9 cellular contexts compared by ENCODE assay signal in genomic region chr7:134701272-134701671, GRCh38. TPM values are rescaled to one million over a fixed set of nuclear protein-coding genes. Genes with fewer than 3 reads are reported as not detected.
DNase-seq lines count a peak whose midpoint lies in the region; ATAC-seq and TF ChIP-seq lines count a peak whose summit lies in the region.
"Had no signal": no experiment of that assay in that cellular context is flagged by ENCODE, and none has a peak within 500 bp of the region (broad histone marks: within the 10 kb centered on the region; RNA-seq: fewer than 3 reads in every experiment).

No MANE protein-coding gene starts in this region.

- no peaks in the 10 kb centered on the region for H3K4me1 Mint-ChIP-seq in activated T-cell treated with anti-CD3 and anti-CD28 coated beads, Interleukin-2, amount 50 U/mL, for 72 hours (ENCODE audit: low read depth)
- no peaks in the 10 kb centered on the region for H3K4me1 Mint-ChIP-seq in stimulated activated naive B cell treated with anti-CD40 and anti-IgM and Interleukin-4, amounts not matched to agents 10 μg/mL and 1 μg/mL and 100 μg/mL, for 72 hours

- TF ChIP-seq CTCF in epithelial cell of esophagus (IDR thresholded peaks at IDR 0.05; ENCODE audit: insufficient read depth, low read depth, low read length, missing control alignments): peak; percentile 36

- no peaks in the 10 kb centered on the region for H3K27me3 Mint-ChIP-seq in activated T-cell treated with anti-CD3 and anti-CD28 coated beads, Interleukin-2, amount 50 U/mL, for 72 hours (ENCODE audit: low read depth)
- H3K27me3 Mint-ChIP-seq in stimulated activated naive B cell treated with anti-CD40 and anti-IgM and Interleukin-4, amounts not matched to agents 10 μg/mL and 1 μg/mL and 100 μg/mL, for 72 hours: peaks cover 0 to 4% of the 10 kb centered on the region in 2 donors

- no peaks in the 10 kb centered on the region for H3K9me3 Mint-ChIP-seq in activated T-cell treated with anti-CD3 and anti-CD28 coated beads, Interleukin-2, amount 50 U/mL, for 72 hours
- H3K9me3 Mint-ChIP-seq in stimulated activated naive B cell treated with anti-CD40 and anti-IgM and Interleukin-4, amounts not matched to agents 10 μg/mL and 1 μg/mL and 100 μg/mL, for 72 hours: no peaks in the 10 kb centered on the region
- H3K9me3 Mint-ChIP-seq: T-helper 1 cell treated with Interleukin-12 subunit alpha and Interleukin-12 subunit beta and Interleukin-4 antibody, amounts not matched to agents 30 μg/mL and 1 μg/mL, for 36 hours had no signal

- H3K4me3 Mint-ChIP-seq in activated T-cell treated with anti-CD3 and anti-CD28 coated beads, Interleukin-2, amount 50 U/mL, for 72 hours: no peak overlapping the region
- no peak overlapping the region for H3K4me3 Mint-ChIP-seq in stimulated activated naive B cell treated with anti-CD40 and anti-IgM and Interleukin-4, amounts not matched to agents 10 μg/mL and 1 μg/mL and 100 μg/mL, for 72 hours
- H3K4me3 Mint-ChIP-seq: T-helper 1 cell treated with Interleukin-12 subunit alpha and Interleukin-12 subunit beta and Interleukin-4 antibody, amounts not matched to agents 30 μg/mL and 1 μg/mL, for 36 hours had no signal

- peak; percentile 10 to 16 for DNase-seq in activated T-cell treated with anti-CD3 and anti-CD28 coated beads, Interleukin-2, amount 50 U/mL, for 72 hours
- no peak for DNase-seq in activated T-cell treated with anti-CD3 and anti-CD28 coated beads, Interleukin-2, amount 50 U/mL, for 48 hours
- DNase-seq in NCI-H460 (ENCODE audit: extremely low read depth, low read depth) (peak; percentile 33), epithelial cell of esophagus (ENCODE audit: low read depth) (peak; percentile 36), NCI-H1048 (lab: John Stamatoyannopoulos, UW) (no peak), DMS79 treated with DMSO at 0.1 percent for 48 hours (lab: John Stamatoyannopoulos, UW) (no peak)
- no peak for DNase-seq in stimulated activated naive B cell treated with anti-CD40 and anti-IgM and Interleukin-4, amounts not matched to agents 10 μg/mL and 1 μg/mL and 100 μg/mL, for 72 hours

- ATAC-seq in activated T-cell treated with anti-CD3 and anti-CD28 coated beads, Interleukin-2, amount 50 U/mL, for 72 hours (replicated peaks in 1 of 2): peak; percentile 55 to 62
- ATAC-seq in stimulated activated naive B cell treated with anti-CD40 and anti-IgM and Interleukin-4, amounts not matched to agents 10 μg/mL and 1 μg/mL and 100 μg/mL, for 72 hours (replicated peaks): peak; percentile 52 to 54
- ATAC-seq in HG02885 (IDR thresholded peaks at IDR 0.05; ENCODE audit: poor library complexity, unreplicated experiment): no peak

- no peaks in the 10 kb centered on the region for H3K36me3 Mint-ChIP-seq in activated T-cell treated with anti-CD3 and anti-CD28 coated beads, Interleukin-2, amount 50 U/mL, for 72 hours (ENCODE audit: insufficient read depth in 2 of 2)
- H3K36me3 Mint-ChIP-seq in stimulated activated naive B cell treated with anti-CD40 and anti-IgM and Interleukin-4, amounts not matched to agents 10 μg/mL and 1 μg/mL and 100 μg/mL, for 72 hours: no peaks in the 10 kb centered on the region

- H3K4me3 ChIP-seq in epithelial cell of esophagus (ENCODE audit: low read length): no peak overlapping the region

- no peak overlapping the region for H3K27ac Mint-ChIP-seq in activated T-cell treated with anti-CD3 and anti-CD28 coated beads, Interleukin-2, amount 50 U/mL, for 72 hours
- no peak overlapping the region for H3K27ac Mint-ChIP-seq in stimulated activated naive B cell treated with anti-CD40 and anti-IgM and Interleukin-4, amounts not matched to agents 10 μg/mL and 1 μg/mL and 100 μg/mL, for 72 hours
- H3K27ac Mint-ChIP-seq: T-helper 1 cell treated with Interleukin-12 subunit alpha and Interleukin-12 subunit beta and Interleukin-4 antibody, amounts not matched to agents 30 μg/mL and 1 μg/mL, for 36 hours had no signal

RNA-seq across cellular contexts. Expression of gene BPGM, which starts 54.6 kb away (rescaled TPM):
- 10 to 100 TPM; 22.3 to 27.7 TPM for total RNA-seq in activated T-cell treated with anti-CD3 and anti-CD28 coated beads, Interleukin-2, amount 50 U/mL, for 72 hours
- total RNA-seq in NCI-H460 (2014; rRNA removed; shearing (Covaris generic)): 21.4 and 21.5 TPM in 2 replicates
- 8.4 and 9.6 TPM in 2 replicates for polyA plus RNA-seq in NCI-H460 (2014; cell fraction: nucleus; rRNA removed)

Comparison
In these comparisons a context has a peak if more than half of its experiments do, and no peak if none do; other contexts are left out.
1. DNase-seq: peak in activated T-cell treated with anti-CD3 and anti-CD28 coated beads, Interleukin-2, amount 50 U/mL, for 72 hours (2 of 2), NCI-H460 (single experiment) and epithelial cell of esophagus (single experiment); none in activated T-cell treated with anti-CD3 and anti-CD28 coated beads, Interleukin-2, amount 50 U/mL, for 48 hours (0 of 2), stimulated activated naive B cell treated with anti-CD40 and anti-IgM and Interleukin-4, amounts not matched to agents 10 μg/mL and 1 μg/mL and 100 μg/mL, for 72 hours (single experiment), NCI-H1048 (single experiment) and DMS79 treated with DMSO at 0.1 percent for 48 hours (single experiment).